Comparison of ENCODE assay signal across 1 cellular context in genomic region chr4:73539386-73539785, GRCh38.
TF ChIP-seq lines count a peak whose summit lies in the region.

No MANE protein-coding gene starts in this region.

TF ChIP-seq in GM23338, 12 proteins besides CTCF, POLR2A, EP300 and RAD21 (continued from another document):
- TF ChIP-seq REST (IDR thresholded peaks at IDR 0.05; ENCODE audit: unreplicated experiment), result no peak
